ENCODE assay signal across 8 cellular contexts in the genomic region with DNA sequence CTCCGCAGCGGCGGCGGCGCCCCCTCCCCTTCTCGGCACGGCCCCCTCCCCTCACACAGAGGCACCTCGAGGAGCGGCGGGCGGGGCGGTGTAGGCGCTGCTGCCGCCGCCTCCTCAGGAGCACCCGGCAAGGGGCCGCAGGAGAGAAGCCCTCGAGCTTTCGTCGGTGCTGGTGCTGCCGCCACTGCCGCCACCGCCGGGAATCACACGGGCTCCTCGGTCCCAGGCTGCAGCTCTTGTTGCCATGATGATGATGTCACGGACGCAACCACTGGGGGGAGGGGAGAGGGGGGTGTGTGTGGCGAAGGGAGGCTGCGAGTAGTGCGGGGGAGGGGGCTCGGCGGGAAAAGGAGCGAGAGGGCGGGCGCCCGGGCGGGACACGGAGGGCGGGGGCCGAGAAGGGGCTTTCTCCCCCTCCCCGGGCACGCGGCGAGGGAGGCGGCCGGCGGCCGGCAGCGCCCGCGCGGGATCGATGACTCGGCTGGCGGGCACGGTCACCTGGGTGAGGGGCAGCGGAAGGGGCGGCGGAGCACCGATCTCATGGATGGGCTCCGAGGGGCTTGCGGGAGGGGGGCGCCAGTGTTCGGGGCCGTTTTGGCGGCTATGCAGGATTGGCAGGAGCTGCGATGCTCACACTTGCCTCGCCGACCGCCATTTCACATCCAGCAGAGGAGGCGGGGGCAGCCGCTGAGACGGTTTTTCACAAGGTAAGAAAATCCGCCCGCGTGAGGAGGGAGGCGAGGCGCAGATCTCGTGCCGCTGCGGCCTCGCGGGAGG. TPM values are rescaled to one million over a fixed set of nuclear protein-coding genes. Genes with fewer than 3 reads are reported as not detected.
DNase-seq lines count a peak whose midpoint lies in the region; ATAC-seq and TF ChIP-seq lines count a peak whose summit lies in the region.

A gene with protein sequence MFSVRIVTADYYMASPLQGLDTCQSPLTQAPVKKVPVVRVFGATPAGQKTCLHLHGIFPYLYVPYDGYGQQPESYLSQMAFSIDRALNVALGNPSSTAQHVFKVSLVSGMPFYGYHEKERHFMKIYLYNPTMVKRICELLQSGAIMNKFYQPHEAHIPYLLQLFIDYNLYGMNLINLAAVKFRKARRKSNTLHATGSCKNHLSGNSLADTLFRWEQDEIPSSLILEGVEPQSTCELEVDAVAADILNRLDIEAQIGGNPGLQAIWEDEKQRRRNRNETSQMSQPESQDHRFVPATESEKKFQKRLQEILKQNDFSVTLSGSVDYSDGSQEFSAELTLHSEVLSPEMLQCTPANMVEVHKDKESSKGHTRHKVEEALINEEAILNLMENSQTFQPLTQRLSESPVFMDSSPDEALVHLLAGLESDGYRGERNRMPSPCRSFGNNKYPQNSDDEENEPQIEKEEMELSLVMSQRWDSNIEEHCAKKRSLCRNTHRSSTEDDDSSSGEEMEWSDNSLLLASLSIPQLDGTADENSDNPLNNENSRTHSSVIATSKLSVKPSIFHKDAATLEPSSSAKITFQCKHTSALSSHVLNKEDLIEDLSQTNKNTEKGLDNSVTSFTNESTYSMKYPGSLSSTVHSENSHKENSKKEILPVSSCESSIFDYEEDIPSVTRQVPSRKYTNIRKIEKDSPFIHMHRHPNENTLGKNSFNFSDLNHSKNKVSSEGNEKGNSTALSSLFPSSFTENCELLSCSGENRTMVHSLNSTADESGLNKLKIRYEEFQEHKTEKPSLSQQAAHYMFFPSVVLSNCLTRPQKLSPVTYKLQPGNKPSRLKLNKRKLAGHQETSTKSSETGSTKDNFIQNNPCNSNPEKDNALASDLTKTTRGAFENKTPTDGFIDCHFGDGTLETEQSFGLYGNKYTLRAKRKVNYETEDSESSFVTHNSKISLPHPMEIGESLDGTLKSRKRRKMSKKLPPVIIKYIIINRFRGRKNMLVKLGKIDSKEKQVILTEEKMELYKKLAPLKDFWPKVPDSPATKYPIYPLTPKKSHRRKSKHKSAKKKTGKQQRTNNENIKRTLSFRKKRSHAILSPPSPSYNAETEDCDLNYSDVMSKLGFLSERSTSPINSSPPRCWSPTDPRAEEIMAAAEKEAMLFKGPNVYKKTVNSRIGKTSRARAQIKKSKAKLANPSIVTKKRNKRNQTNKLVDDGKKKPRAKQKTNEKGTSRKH (N-terminal part only) (minus strand): TSS at position 260 of the 777 bp plus-strand sequence. CDS start 330 bp downstream, outside the sequence.

- H3K9ac ChIP-seq in endodermal cell (ENCODE audit: extremely low read depth, low read length, poor library complexity, severe bottlenecking) = peak within 1 kb of the TSS; percentile 94

- H3K9me3 ChIP-seq in CD4-positive, alpha-beta T cell (ENCODE audit: control insufficient read depth, low read length) = no peaks in the 10 kb centered on the region
- peaks cover 13% of the 10 kb centered on the region for H3K9me3 ChIP-seq in endodermal cell (ENCODE audit: control insufficient read depth, low read length)
- H3K9me3 ChIP-seq in mesodermal cell (ENCODE audit: control insufficient read depth, low read length) = peaks cover 4% of the 10 kb centered on the region

- ATAC-seq in CD4-positive, alpha-beta T cell (ENCODE audit: poor library complexity) = peak; percentile 61
- ATAC-seq in GM19438 (IDR thresholded peaks at IDR 0.05; ENCODE audit: low read depth, unreplicated experiment) (peak; percentile 27), HG03571 (IDR thresholded peaks at IDR 0.05; ENCODE audit: unreplicated experiment) (peak; percentile 28)
- peak; percentile 45 for ATAC-seq in activated CD8-positive, alpha-beta memory T cell treated with anti-CD3 and anti-CD28 coated beads, Interleukin-2, amount 10 ng/mL, durations not matched to agents 7 days and 5 days

- CTCF ChIA-PET in CD4-positive, alpha-beta T cell (lab: Charles Lee) = interaction anchor here (0.9 to 2.2 kb wide), 2 partner anchors 224 kb away, joined by 4 to 6 read pairs; a partner anchor contains a TSS
- CTCF ChIA-PET in activated CD8-positive, alpha-beta memory T cell treated with anti-CD3 and anti-CD28 coated beads, Interleukin-2, amount 10 ng/mL, durations not matched to agents 7 days and 5 days (lab: Charles Lee) = interaction anchor here (0.6 to 2.8 kb wide), 3 partner anchors 122 to 565 kb away, joined by 3 to 21 read pairs (median 5); a partner anchor contains a TSS

- WGBS in endodermal cell (ENCODE audit: insufficient coverage in 1 of 2, insufficient read length in 1 of 2), 2 experiments = 0% methylated on average over 1 to 84 of the region's 84 CpGs
- WGBS in mesodermal cell (ENCODE audit: insufficient coverage in 2 of 2), 2 experiments = 1% methylated on average over 22 to 39 of the region's 84 CpGs

- H3K4me1 ChIP-seq in endodermal cell (ENCODE audit: control insufficient read depth, insufficient read depth, low read length) = peaks cover 2% of the 10 kb centered on the region
- H3K4me1 ChIP-seq in mesodermal cell (ENCODE audit: control insufficient read depth, insufficient read depth, low read length, poor library complexity, severe bottlenecking) = peaks cover 10% of the 10 kb centered on the region

- peak within 1 kb of the TSS; percentile 98 for H3K27ac ChIP-seq in CD4-positive, alpha-beta T cell (ENCODE audit: low read depth, low read length)
- H3K27ac ChIP-seq in endodermal cell (ENCODE audit: low read depth, low read length) (peak within 1 kb of the TSS; percentile 97), mesodermal cell (ENCODE audit: low read depth, low read length, severe bottlenecking) (peak within 1 kb of the TSS; percentile 97)

- peaks cover 20% of the 10 kb centered on the region for H3K36me3 ChIP-seq in endodermal cell (ENCODE audit: control insufficient read depth, insufficient read depth, low read length)
- peaks cover 23% of the 10 kb centered on the region for H3K36me3 ChIP-seq in mesodermal cell (ENCODE audit: control insufficient read depth, insufficient read depth, low read length)

- no peaks in the 10 kb centered on the region for H3K9me3 Mint-ChIP-seq in CD4-positive, alpha-beta T cell
- no peaks in the 10 kb centered on the region for H3K9me3 Mint-ChIP-seq in activated CD8-positive, alpha-beta memory T cell treated with anti-CD3 and anti-CD28 coated beads, Interleukin-2, amount 10 ng/mL, durations not matched to agents 7 days and 5 days (ENCODE audit: low read depth)
- peaks cover 11% of the 10 kb centered on the region for H3K9me3 Mint-ChIP-seq in endodermal cell

- no peaks in the 10 kb centered on the region for H3K27me3 ChIP-seq in CD4-positive, alpha-beta T cell (ENCODE audit: control insufficient read depth, insufficient read depth, low read length)
- H3K27me3 ChIP-seq in endodermal cell (ENCODE audit: control insufficient read depth, insufficient read depth, low read length, poor library complexity, severe bottlenecking) = peaks cover 15% of the 10 kb centered on the region

- DNase-seq in CD4-positive, alpha-beta T cell = peak; percentile 76 to 90 (median 86)
- DNase-seq in NOMO-1 treated with dmso at 0.1 percent for 144 hours (lab: John Stamatoyannopoulos, UW; ENCODE audit: unreplicated experiment) (peak; percentile 40), endodermal cell (peak; percentile 96)
- DNase-seq in activated CD8-positive, alpha-beta memory T cell treated with anti-CD3 and anti-CD28 coated beads, Interleukin-2, amount 10 ng/mL, durations not matched to agents 7 days and 5 days = peak; percentile 91
- DNase-seq in stimulated activated CD8-positive, alpha-beta memory T cell treated with anti-CD3 and anti-CD28 coated beads, Interleukin-15, amount 100 ng/mL, for 4 hours (ENCODE audit: low read depth in 2 of 2) = peak; percentile 80 to 85

- H3K4me3 ChIP-seq in endodermal cell (ENCODE audit: low read length) = peak within 1 kb of the TSS; percentile 96
- H3K4me3 ChIP-seq in mesodermal cell (ENCODE audit: extremely low read depth, insufficient read depth, low read length, poor library complexity, severe bottlenecking) = peak within 1 kb of the TSS; percentile 74

- no peak for TF ChIP-seq CTCF in CD4-positive, alpha-beta T cell (IDR thresholded peaks at IDR 0.05)
- TF ChIP-seq CTCF in endodermal cell (conservative IDR thresholded peaks at IDR 0.05) = no peak

- no peaks in the 10 kb centered on the region for H3K27me3 Mint-ChIP-seq in CD4-positive, alpha-beta T cell
- no peaks in the 10 kb centered on the region for H3K27me3 Mint-ChIP-seq in activated CD8-positive, alpha-beta memory T cell treated with anti-CD3 and anti-CD28 coated beads, Interleukin-2, amount 10 ng/mL, durations not matched to agents 7 days and 5 days
- H3K27me3 Mint-ChIP-seq in endodermal cell (ENCODE audit: insufficient read depth) = peaks cover 24% of the 10 kb centered on the region

- H3K36me3 Mint-ChIP-seq in CD4-positive, alpha-beta T cell (ENCODE audit: low read depth) = peaks cover 26% of the 10 kb centered on the region
- peaks cover 13% of the 10 kb centered on the region for H3K36me3 Mint-ChIP-seq in activated CD8-positive, alpha-beta memory T cell treated with anti-CD3 and anti-CD28 coated beads, Interleukin-2, amount 10 ng/mL, durations not matched to agents 7 days and 5 days
- H3K36me3 Mint-ChIP-seq in endodermal cell (ENCODE audit: low read depth) = peaks cover 16% of the 10 kb centered on the region

- POLR2A ChIA-PET in CD4-positive, alpha-beta T cell (lab: Charles Lee) = interaction anchor here (0.6 to 3.3 kb wide), 14 partner anchors 16 to 1875 kb away, joined by 3 to 59 read pairs (median 4); a partner anchor contains a TSS

- intact Hi-C loops in CD4-positive, alpha-beta T cell (cut with DNase I, micrococcal nuclease) = loop anchor here (1.0 to 10.0 kb wide), 10 partner anchors 121 to 668 kb away; a partner anchor contains a TSS

- H3K27ac Mint-ChIP-seq in CD4-positive, alpha-beta T cell = peak within 1 kb of the TSS; percentile 98
- peak within 1 kb of the TSS; percentile 98 for H3K27ac Mint-ChIP-seq in activated CD8-positive, alpha-beta memory T cell treated with anti-CD3 and anti-CD28 coated beads, Interleukin-2, amount 10 ng/mL, durations not matched to agents 7 days and 5 days
- peak within 1 kb of the TSS; percentile 98 for H3K27ac Mint-ChIP-seq in endodermal cell

- H3K4me3 Mint-ChIP-seq in CD4-positive, alpha-beta T cell = peak within 1 kb of the TSS; percentile 99
- H3K4me3 Mint-ChIP-seq in activated CD8-positive, alpha-beta memory T cell treated with anti-CD3 and anti-CD28 coated beads, Interleukin-2, amount 10 ng/mL, durations not matched to agents 7 days and 5 days = peak within 1 kb of the TSS; percentile 96
- peak within 1 kb of the TSS; percentile 88 for H3K4me3 Mint-ChIP-seq in endodermal cell

- peaks cover 66% of the 10 kb centered on the region for H3K4me1 Mint-ChIP-seq in CD4-positive, alpha-beta T cell (ENCODE audit: low read depth)
- peaks cover 55% of the 10 kb centered on the region for H3K4me1 Mint-ChIP-seq in activated CD8-positive, alpha-beta memory T cell treated with anti-CD3 and anti-CD28 coated beads, Interleukin-2, amount 10 ng/mL, durations not matched to agents 7 days and 5 days
- peaks cover 28% of the 10 kb centered on the region for H3K4me1 Mint-ChIP-seq in endodermal cell

RNA-seq across cellular contexts. Expression of the gene that starts here (rescaled TPM):
- 10 to 100 TPM; 17.0 to 20.6 TPM for total RNA-seq in CD4-positive, alpha-beta T cell
- total RNA-seq in activated CD8-positive, alpha-beta memory T cell treated with anti-CD3 and anti-CD28 coated beads, Interleukin-2, amount 10 ng/mL, durations not matched to agents 7 days and 5 days = 10 to 100 TPM; 23.7 to 24.3 TPM
- total RNA-seq in endodermal cell = 10 to 100 TPM; 19.2 to 28.1 TPM
- polyA plus RNA-seq in endodermal cell (2013, experiment 1 of 2) = 8.8 TPM
- polyA plus RNA-seq in endodermal cell (2013, experiment 2 of 2) = 10.2 TPM
- polyA plus RNA-seq in mesodermal cell (2013, experiment 1 of 2) = 7.4 TPM
- polyA plus RNA-seq in mesodermal cell (2013, experiment 2 of 2) = 7.8 TPM

Comparison
In these comparisons a context has a peak if more than half of its experiments do, and no peak if none do; other contexts are left out.
1. Peak in every context shown above with its lines: DNase-seq, ATAC-seq, H3K4me3 ChIP-seq and H3K27ac ChIP-seq.
2. DNase-seq: peak in every context shown above with its lines; median percentile 96 in endodermal cell; 91 in activated CD8-positive, alpha-beta memory T cell treated with anti-CD3 and anti-CD28 coated beads, Interleukin-2, amount 10 ng/mL, durations not matched to agents 7 days and 5 days; 86 in CD4-positive, alpha-beta T cell; 82 in stimulated activated CD8-positive, alpha-beta memory T cell treated with anti-CD3 and anti-CD28 coated beads, Interleukin-15, amount 100 ng/mL, for 4 hours; 40 in NOMO-1 treated with dmso at 0.1 percent for 144 hours.